In genomic region chr3:43079536-43080332, GRCh38 we compare ENCODE assay signal across 31 cellular contexts.
"Had no signal": no experiment of that assay in that cellular context is flagged by ENCODE, and none has a peak within 500 bp of the region (broad histone marks: within the 10 kb centered on the region; RNA-seq: fewer than 3 reads in every experiment).

No MANE protein-coding gene starts in this region.

- H3K27ac ChIP-seq: brain microvascular endothelial cell, epithelial cell of prostate, esophagus squamous epithelium, gastroesophageal sphincter, WERI-Rb-1 had no signal

- H3K27me3 Mint-ChIP-seq: activated B cell treated with CpG ODN at 0.5 μM for 24 hours; activated CD8-positive, alpha-beta T cell treated with anti-CD3 and anti-CD28 coated beads for 36 hours; activated naive CD8-positive, alpha-beta T cell; activated T-helper 17 cell treated with anti-CD3 and anti-CD28 coated beads, Interleukin-2, amount 50 U/mL, for 72 hours; effector memory CD8-positive, alpha-beta T cell; T-helper 17 cell had no signal

- H3K4me1 Mint-ChIP-seq: activated B cell treated with CpG ODN at 0.5 μM for 24 hours; activated T-helper 17 cell treated with anti-CD3 and anti-CD28 coated beads, Interleukin-2, amount 50 U/mL, for 72 hours; T-helper 17 cell had no signal

- H3K4me3 Mint-ChIP-seq: activated B cell treated with CpG ODN at 0.5 μM for 24 hours; activated CD8-positive, alpha-beta T cell treated with anti-CD3 and anti-CD28 coated beads for 36 hours; activated naive CD8-positive, alpha-beta T cell; activated T-cell treated with anti-CD3 and anti-CD28 coated beads, Interleukin-2, amount 50 U/mL, for 4 hours; activated T-helper 17 cell treated with anti-CD3 and anti-CD28 coated beads, Interleukin-2, amount 50 U/mL, for 72 hours; effector memory CD8-positive, alpha-beta T cell; T-helper 17 cell; T-helper 2 cell treated with Interferon-gamma antibody and Interleukin-4, amounts not matched to agents 5 μg/mL and 100 μg/mL, for 36 hours had no signal

- H3K4me3 ChIP-seq: esophagus squamous epithelium, gastroesophageal sphincter had no signal

- DNase-seq: activated B cell treated with CpG ODN at 0.5 μM for 24 hours; activated CD4-positive, alpha-beta T cell treated with anti-CD3 and anti-CD28 coated beads for 48 hours; activated CD4-positive, alpha-beta T cell treated with anti-CD3 and anti-CD28 coated beads, Interleukin-2, amount 50 U/mL, for 1 hour; activated CD4-positive, alpha-beta T cell treated with anti-CD3 and anti-CD28 coated beads, Interleukin-2, amount 50 U/mL, for 48 hours; activated CD8-positive, alpha-beta memory T cell treated with anti-CD3 and anti-CD28 coated beads for 24 hours; activated CD8-positive, alpha-beta T cell treated with anti-CD3 and anti-CD28 coated beads for 36 hours; activated effector memory CD4-positive, alpha-beta T cell treated with Interleukin-2 at 50 U/mL for 16 hours; activated gamma-delta T cell treated with Interleukin-2 at 50 U/mL for 16 hours; activated naive CD4-positive, alpha-beta T cell treated with anti-CD3 and anti-CD28 coated beads, Interleukin-2, amount 50 U/mL, for 16 hours; activated naive CD4-positive, alpha-beta T cell treated with Interleukin-2 at 50 U/mL for 16 hours; activated T-cell treated with anti-CD3 and anti-CD28 coated beads, Interleukin-2, amount 50 U/mL, for 4 hours; amniotic stem cell; anterior cingulate cortex; brain microvascular endothelial cell; caudate nucleus; cortex of kidney; dermis blood vessel endothelial cell; effector CD4-positive, alpha-beta T cell; effector memory CD8-positive, alpha-beta T cell; esophagus squamous epithelium; foreskin melanocyte; T-helper 1 cell; T-helper 17 cell; T1000; WERI-Rb-1 had no signal

- H3K27me3 ChIP-seq: brain microvascular endothelial cell, esophagus squamous epithelium, gastroesophageal sphincter had no signal

- H3K9me3 ChIP-seq: esophagus squamous epithelium, gastroesophageal sphincter had no signal

- H3K9me3 Mint-ChIP-seq: activated B cell treated with CpG ODN at 0.5 μM for 24 hours; activated CD8-positive, alpha-beta T cell treated with anti-CD3 and anti-CD28 coated beads for 36 hours; effector memory CD8-positive, alpha-beta T cell had no signal

- ATAC-seq: activated CD4-positive, CD25-positive, alpha-beta regulatory T cell treated with anti-CD3 and anti-CD28 coated beads, Interleukin-2, amount 50 U/mL, for 24 hours; activated CD8-positive, alpha-beta T cell treated with anti-CD3 and anti-CD28 coated beads for 36 hours; activated T-cell treated with anti-CD3 and anti-CD28 coated beads, Interleukin-2, amount 50 U/mL, for 4 hours; activated T-helper 17 cell treated with anti-CD3 and anti-CD28 coated beads, Interleukin-2, amount 50 U/mL, for 72 hours; effector memory CD8-positive, alpha-beta T cell; gastroesophageal sphincter; T-helper 17 cell had no signal

- H3K27ac Mint-ChIP-seq: activated B cell treated with CpG ODN at 0.5 μM for 24 hours; activated CD8-positive, alpha-beta T cell treated with anti-CD3 and anti-CD28 coated beads for 36 hours; activated naive CD8-positive, alpha-beta T cell; activated T-helper 17 cell treated with anti-CD3 and anti-CD28 coated beads, Interleukin-2, amount 50 U/mL, for 72 hours; effector memory CD8-positive, alpha-beta T cell; T-helper 17 cell; T-helper 2 cell treated with Interferon-gamma antibody and Interleukin-4, amounts not matched to agents 5 μg/mL and 100 μg/mL, for 36 hours had no signal

- H3K4me1 ChIP-seq: esophagus squamous epithelium had no signal
